8 cellular contexts compared by ENCODE assay signal in genomic region chr9:94031380-94031779, GRCh38. TPM values are rescaled to one million over a fixed set of nuclear protein-coding genes. Genes with fewer than 3 reads are reported as not detected.
DNase-seq lines count a peak whose midpoint lies in the region; ATAC-seq and TF ChIP-seq lines count a peak whose summit lies in the region.

No MANE protein-coding gene starts in this region.

- peak overlapping the region; percentile 85 for H3K27ac ChIP-seq in C4-2B
- no peak overlapping the region for H3K27ac ChIP-seq in substantia nigra (ENCODE audit: low read depth, low read length, poor library complexity, severe bottlenecking)

- ATAC-seq in naive thymus-derived CD8-positive, alpha-beta T cell = no peak

- peaks cover 9% of the 10 kb centered on the region for H3K27me3 Mint-ChIP-seq in dendritic cell treated with granulocyte-macrophage colony-stimulating factor and Interleukin-4, amounts not matched to agents 40 ng/mL and 50 ng/mL, for 4 days
- peaks cover 2 to 11% (median 6%) of the 10 kb centered on the region in 5 donors for H3K27me3 Mint-ChIP-seq in naive thymus-derived CD8-positive, alpha-beta T cell

- H2AFZ ChIP-seq in Loucy (ENCODE audit: low read length) = peak overlapping the region; percentile 96

- DNase-seq in naive thymus-derived CD8-positive, alpha-beta T cell = no peak
- DNase-seq in SW 1271 (lab: John Stamatoyannopoulos, UW) (no peak), substantia nigra (lab: John Stamatoyannopoulos, UW) (no peak), MV-4-11 (lab: John Stamatoyannopoulos, UW) (no peak), NCI-H510A (lab: John Stamatoyannopoulos, UW) (no peak)

- POLR2A ChIA-PET in naive thymus-derived CD8-positive, alpha-beta T cell (lab: Charles Lee) = interaction anchor here (0.8 kb wide), 1 partner anchor 18 kb away, joined by 3 read pairs; no protein-coding TSS in a partner anchor

- peak overlapping the region; percentile 90 for H3K27ac Mint-ChIP-seq in dendritic cell treated with granulocyte-macrophage colony-stimulating factor and Interleukin-4, amounts not matched to agents 40 ng/mL and 50 ng/mL, for 4 days
- H3K27ac Mint-ChIP-seq in naive thymus-derived CD8-positive, alpha-beta T cell = peak overlapping the region; percentile 41 to 97 (median 90)

- no peaks in the 10 kb centered on the region for H3K9me3 Mint-ChIP-seq in dendritic cell treated with granulocyte-macrophage colony-stimulating factor and Interleukin-4, amounts not matched to agents 40 ng/mL and 50 ng/mL, for 4 days
- peaks cover 0 to 2% (median 0%) of the 10 kb centered on the region in 9 donors for H3K9me3 Mint-ChIP-seq in naive thymus-derived CD8-positive, alpha-beta T cell

- H3K9me3 ChIP-seq in Loucy (ENCODE audit: insufficient read depth, low read depth, low read length) = peaks cover 2% of the 10 kb centered on the region; the same call in 1 of the 2 replicates

- no peaks in the 10 kb centered on the region for H3K36me3 ChIP-seq in Loucy (ENCODE audit: insufficient read depth, low read length)

- no peaks in the 10 kb centered on the region for H3K9me2 ChIP-seq in Loucy (replicated peaks; ENCODE audit: low read depth, low read length)

- TF ChIP-seq CTCF in C4-2B (conservative IDR thresholded peaks at IDR 0.05) (no peak), Loucy (conservative IDR thresholded peaks at IDR 0.05; ENCODE audit: low read length) (no peak)

- H3K4me3 ChIP-seq in Loucy (ENCODE audit: low read length, poor library complexity, severe bottlenecking) = peak overlapping the region; percentile 92

- peaks cover 16% of the 10 kb centered on the region for H3K4me1 ChIP-seq in Loucy (ENCODE audit: insufficient read depth, low read length, poor library complexity, severe bottlenecking)

- H3K4me2 ChIP-seq in Loucy (ENCODE audit: low read depth, low read length, poor library complexity, severe bottlenecking) = peak overlapping the region; percentile 82

- H3K79me2 ChIP-seq in Loucy (ENCODE audit: insufficient read depth, low read length) = peaks cover 20% of the 10 kb centered on the region

- H3F3A ChIP-seq in Loucy (ENCODE audit: low read depth) = no peaks in the 10 kb centered on the region

- H3K4me3 Mint-ChIP-seq in dendritic cell treated with granulocyte-macrophage colony-stimulating factor and Interleukin-4, amounts not matched to agents 40 ng/mL and 50 ng/mL, for 4 days = peak overlapping the region; percentile 87
- H3K4me3 Mint-ChIP-seq in naive thymus-derived CD8-positive, alpha-beta T cell = peak overlapping the region; percentile 74 to 99 (median 95)

- no peaks in the 10 kb centered on the region for H3K27me3 ChIP-seq in Loucy (ENCODE audit: insufficient read depth, low read length, poor library complexity, severe bottlenecking)

- H3K36me3 Mint-ChIP-seq in dendritic cell treated with granulocyte-macrophage colony-stimulating factor and Interleukin-4, amounts not matched to agents 40 ng/mL and 50 ng/mL, for 4 days (ENCODE audit: low read depth) = peaks cover 11% of the 10 kb centered on the region
- H3K36me3 Mint-ChIP-seq in naive thymus-derived CD8-positive, alpha-beta T cell = no peaks in the 10 kb centered on the region

- no peaks in the 10 kb centered on the region for H4K20me1 ChIP-seq in Loucy (ENCODE audit: insufficient read depth, low read length, poor library complexity, severe bottlenecking)

- H3K4me1 Mint-ChIP-seq in dendritic cell treated with granulocyte-macrophage colony-stimulating factor and Interleukin-4, amounts not matched to agents 40 ng/mL and 50 ng/mL, for 4 days (ENCODE audit: low read depth) = peaks cover 6% of the 10 kb centered on the region
- peaks cover 13 to 26% (median 19%) of the 10 kb centered on the region in 4 donors for H3K4me1 Mint-ChIP-seq in naive thymus-derived CD8-positive, alpha-beta T cell

- H3K9ac ChIP-seq in Loucy (ENCODE audit: low read depth, low read length, poor library complexity, severe bottlenecking) = peak overlapping the region; percentile 85

- intact Hi-C loops in dendritic cell treated with granulocyte-macrophage colony-stimulating factor and Interleukin-4, amounts not matched to agents 40 ng/mL and 50 ng/mL, for 4 days (cut with micrococcal nuclease) = loop anchor here (5.0 kb wide), 1 partner anchor 136 kb away; no protein-coding TSS in a partner anchor

RNA-seq across cellular contexts. Expression of gene PTPDC1, which starts 52.9 kb away (rescaled TPM):
- total RNA-seq in naive thymus-derived CD8-positive, alpha-beta T cell = 10 to 100 TPM in 1 of 2 experiments, 1 to 10 TPM in 1; 8.7 to 10.2 TPM
- polyA plus RNA-seq in naive thymus-derived CD8-positive, alpha-beta T cell = 1 to 10 TPM; 1.9 to 4.9 (median 2.1) TPM
